In the genomic region with DNA sequence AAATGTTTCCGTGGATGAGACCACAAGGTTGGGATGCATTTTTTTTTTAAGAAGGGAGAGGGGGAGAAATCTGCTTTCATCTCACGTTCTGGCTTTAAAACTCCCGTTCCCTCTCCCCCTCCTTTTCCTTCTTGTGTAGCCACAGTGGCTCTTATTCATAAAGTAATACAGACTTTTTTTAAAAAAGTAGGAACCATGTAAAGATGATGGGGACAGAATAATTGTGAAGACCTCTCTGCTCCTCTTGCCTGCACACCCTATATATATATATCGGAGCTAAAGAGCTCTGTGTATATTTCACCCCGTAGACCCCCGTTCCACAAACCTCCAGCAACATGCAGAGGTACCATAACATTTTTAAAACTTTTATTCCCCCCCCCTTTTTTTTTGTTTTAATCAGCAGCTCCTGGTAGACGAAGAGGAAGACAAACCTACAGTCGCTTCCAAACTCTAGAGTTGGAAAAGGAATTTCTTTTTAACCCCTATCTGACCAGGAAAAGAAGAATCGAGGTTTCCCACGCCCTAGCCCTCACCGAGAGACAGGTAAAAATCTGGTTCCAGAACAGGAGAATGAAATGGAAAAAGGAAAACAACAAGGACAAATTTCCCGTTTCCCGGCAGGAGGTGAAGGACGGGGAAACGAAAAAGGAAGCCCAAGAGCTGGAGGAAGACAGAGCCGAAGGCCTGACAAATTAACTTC, we compare ENCODE assay signal across 10 cellular contexts. TPM values are rescaled to one million over a fixed set of nuclear protein-coding genes. Genes with fewer than 3 reads are reported as not detected.
DNase-seq lines count a peak whose midpoint lies in the region; ATAC-seq, FAIRE-seq and TF ChIP-seq lines count a peak whose summit lies in the region.
"Had no signal": no experiment of that assay in that cellular context is flagged by ENCODE, and none has a peak within 500 bp of the region (broad histone marks: within the 10 kb centered on the region; RNA-seq: fewer than 3 reads in every experiment).

No MANE protein-coding gene starts in this region.

- no peaks in the 10 kb centered on the region for H3K79me2 ChIP-seq in astrocyte (ENCODE audit: insufficient read depth, low read length)

- H2AFZ ChIP-seq in astrocyte (ENCODE audit: low read depth, low read length) = no peak overlapping the region

- intact Hi-C loops in left ventricle myocardium superior (cut with micrococcal nuclease) (no loop called here), uterus (cut with DNase I; ENCODE audit: low total_unique reads) (no loop called here)

- TF ChIP-seq CTCF in cardiac muscle cell (IDR thresholded peaks at IDR 0.05; ENCODE audit: low read depth, low read length) = no peak
- no peak for TF ChIP-seq CTCF in astrocyte (IDR thresholded peaks at IDR 0.05; ENCODE audit: insufficient read depth, low read depth, low read length)
- TF ChIP-seq CTCF in uterus (IDR thresholded peaks at IDR 0.05) = no peak

- H4K20me1 ChIP-seq in astrocyte (ENCODE audit: insufficient read depth, low read length) = no peaks in the 10 kb centered on the region

- H3K27ac Mint-ChIP-seq in astrocyte (ENCODE audit: unreplicated experiment) (peak overlapping the region; percentile 68), naive B cell (peak overlapping the region in 5 of 6 donors; percentile 30 to 87 (median 75))

- H3K9me3 Mint-ChIP-seq in astrocyte (ENCODE audit: unreplicated experiment) (peaks cover 27% of the 10 kb centered on the region), naive B cell (peaks cover 0 to 18% (median 9%) of the 10 kb centered on the region in 7 donors)

- H3K36me3 ChIP-seq in cardiac muscle cell (no peaks in the 10 kb centered on the region), astrocyte (ENCODE audit: insufficient read depth, low read length) (no peaks in the 10 kb centered on the region), uterus (no peaks in the 10 kb centered on the region)

- H3K4me3 ChIP-seq in cardiac muscle cell (peak overlapping the region; percentile 35), astrocyte (ENCODE audit: insufficient read depth, low read depth, low read length) (no peak overlapping the region), uterus (peak overlapping the region; percentile 62 to 78)

- H3K4me1 Mint-ChIP-seq in astrocyte (ENCODE audit: low read depth, unreplicated experiment) = peaks cover 3% of the 10 kb centered on the region
- H3K4me1 Mint-ChIP-seq in naive B cell = peaks cover 35 to 43% (median 38%) of the 10 kb centered on the region in 3 donors

- DNase-seq in cardiac muscle cell (ENCODE audit: low read depth in 1 of 2, low spot score in 1 of 2) = no peak
- no peak for DNase-seq in left ventricle myocardium superior
- DNase-seq in astrocyte (ENCODE audit: low read depth) = no peak
- DNase-seq in naive B cell = no peak
- DNase-seq in uterus = no peak
- no peak for DNase-seq in H4 (ENCODE audit: low spot score)
- DNase-seq: MM.1S had no signal

- FAIRE-seq in astrocyte (lab: Jason Lieb, UNC) = no peak

- no peak overlapping the region for H3K27ac ChIP-seq in cardiac muscle cell
- no peak overlapping the region for H3K27ac ChIP-seq in astrocyte (ENCODE audit: low read depth, low read length)
- peak overlapping the region; percentile 98 to 99 for H3K27ac ChIP-seq in uterus

- H3K9ac ChIP-seq in astrocyte (ENCODE audit: low read length) = no peak overlapping the region

- H3K4me1 ChIP-seq in cardiac muscle cell (ENCODE audit: low read depth) (no peaks in the 10 kb centered on the region), astrocyte (ENCODE audit: insufficient read depth, low read length) (no peaks in the 10 kb centered on the region), uterus (peaks cover 0 to 15% of the 10 kb centered on the region in 2 donors)

- no peak for ATAC-seq in left ventricle myocardium superior
- ATAC-seq in naive B cell (ENCODE audit: low read depth in 2 of 2) = no peak
- no peak for ATAC-seq in HG03139 (IDR thresholded peaks at IDR 0.05; ENCODE audit: unreplicated experiment)
- ATAC-seq in HG03469 (IDR thresholded peaks at IDR 0.05; ENCODE audit: unreplicated experiment) = no peak
- ATAC-seq: Panc1 had no signal

- H3K36me3 Mint-ChIP-seq in astrocyte (ENCODE audit: low read depth, unreplicated experiment) (no peaks in the 10 kb centered on the region), naive B cell (peaks cover 4 to 11% of the 10 kb centered on the region in 2 donors)

- H3K27me3 ChIP-seq in cardiac muscle cell (peaks cover 100% of the 10 kb centered on the region), astrocyte (ENCODE audit: insufficient read depth, low read length) (peaks cover 90% of the 10 kb centered on the region), uterus (no peaks in the 10 kb centered on the region)

- H3K9me3 ChIP-seq in cardiac muscle cell (ENCODE audit: low read depth) = no peaks in the 10 kb centered on the region
- no peaks in the 10 kb centered on the region for H3K9me3 ChIP-seq in astrocyte (ENCODE audit: insufficient read depth, low read depth, low read length)
- H3K9me3 ChIP-seq in uterus = no peaks in the 10 kb centered on the region

- H3K27me3 Mint-ChIP-seq in astrocyte (ENCODE audit: low read depth, unreplicated experiment) (peaks cover 83% of the 10 kb centered on the region), naive B cell (peaks cover 75 to 83% (median 76%) of the 10 kb centered on the region in 3 donors)

- TF ChIP-seq POLR2A in uterus (IDR thresholded peaks at IDR 0.05) = no peak

- H3K4me2 ChIP-seq in astrocyte (ENCODE audit: low read length) = peak overlapping the region; percentile 72

- H3K4me3 Mint-ChIP-seq in astrocyte (ENCODE audit: unreplicated experiment) (peak overlapping the region; percentile 17), naive B cell (peak overlapping the region; percentile 69 to 85 (median 82))

RNA-seq across cellular contexts. Expression of gene HOXD8, which starts 1.6 kb away (rescaled TPM):
- total RNA-seq in cardiac muscle cell = not detected in 2 replicates
- polyA plus RNA-seq in cardiac muscle cell = not detected in 2 replicates
- total RNA-seq in left ventricle myocardium superior = 0.92 TPM
- not detected in 2 replicates for total RNA-seq in astrocyte
- not detected for polyA plus RNA-seq in naive B cell (ENCODE audit: low read depth in 6 of 6)
- total RNA-seq in uterus = 10 to 100 TPM; 25.8 to 75.6 (median 48.0) TPM
- total RNA-seq in H4 (2014; rRNA removed; shearing (Covaris generic)) = not detected in 2 replicates

RNA-seq across cellular contexts. Expression of gene HOXD9, which starts 8.5 kb away (rescaled TPM):
- total RNA-seq in cardiac muscle cell (not detected in 2 replicates), left ventricle myocardium superior (not detected), astrocyte (not detected in 2 replicates), uterus (10 to 100 TPM in 3 of 4 donors, 1 to 10 TPM in 1; 3.8 to 78.1 (median 46.4) TPM)
- polyA plus RNA-seq in cardiac muscle cell (not detected in 2 replicates), naive B cell (ENCODE audit: low read depth in 6 of 6) (not detected)
- 1.1 and 2.1 TPM in 2 replicates for total RNA-seq in H4 (2014; rRNA removed; shearing (Covaris generic))

RNA-seq across cellular contexts. Expression of gene HOXD10, which starts 14.5 kb away (rescaled TPM):
- total RNA-seq in cardiac muscle cell (not detected in 2 replicates), left ventricle myocardium superior (not detected), astrocyte (not detected in 2 replicates), uterus (10 to 100 TPM in 3 of 4 donors, 1 to 10 TPM in 1; 6.8 to 81.0 (median 53.6) TPM)
- polyA plus RNA-seq in cardiac muscle cell (not detected in 2 replicates), naive B cell (ENCODE audit: low read depth in 6 of 6) (not detected)
- total RNA-seq in H4 (2014; rRNA removed; shearing (Covaris generic)) = not detected in 2 replicates

RNA-seq across cellular contexts. Expression of gene HOXD4, which starts 20.3 kb away (rescaled TPM):
- total RNA-seq in cardiac muscle cell = not detected in 2 replicates
- not detected in 2 replicates for polyA plus RNA-seq in cardiac muscle cell
- total RNA-seq in left ventricle myocardium superior = 0.22 TPM
- not detected in 2 replicates for total RNA-seq in astrocyte
- polyA plus RNA-seq in naive B cell (ENCODE audit: low read depth in 6 of 6) = not detected
- total RNA-seq in uterus = 10 to 100 TPM in 2 of 4 donors, 1 to 10 TPM in 2; 6.8 to 41.6 (median 13.0) TPM
- total RNA-seq in H4 (2014; rRNA removed; shearing (Covaris generic)) = not detected in 2 replicates

RNA-seq across cellular contexts. Expression of gene HOXD11, which starts 24.0 kb away (rescaled TPM):
- not detected in 2 replicates for total RNA-seq in cardiac muscle cell
- polyA plus RNA-seq in cardiac muscle cell = not detected in 2 replicates
- not detected for total RNA-seq in left ventricle myocardium superior
- not detected in 2 replicates for total RNA-seq in astrocyte
- not detected for polyA plus RNA-seq in naive B cell (ENCODE audit: low read depth in 6 of 6)
- total RNA-seq in uterus = 10 to 100 TPM in 1 of 4 donors, 1 to 10 TPM in 1, under 1 TPM in 1, not detected in 1; 0.88 to 34.6 (median 8.6) TPM
- not detected in 2 replicates for total RNA-seq in H4 (2014; rRNA removed; shearing (Covaris generic))

Comparison
In these comparisons a context has a peak if more than half of its experiments do, and no peak if none do; other contexts are left out.
1. H3K27ac ChIP-seq: peak in uterus (2 of 2); none in cardiac muscle cell (single experiment) and astrocyte (single experiment).
2. RNA of gene HOXD8, which starts 1.6 kb away (total RNA-seq): 25.8 to 75.6 TPM in uterus; 0.92 TPM in left ventricle myocardium superior (single experiment), not detected in astrocyte, not detected in H4 and not detected in cardiac muscle cell; every median in the first group is over 10 times any median in the second.